7 cellular contexts compared by ENCODE assay signal in genomic region chr12:50174971-50175715, GRCh38. TPM values are rescaled to one million over a fixed set of nuclear protein-coding genes. Genes with fewer than 3 reads are reported as not detected.
DNase-seq lines count a peak whose midpoint lies in the region; ATAC-seq and TF ChIP-seq lines count a peak whose summit lies in the region.

No MANE protein-coding gene starts in this region.

- ATAC-seq in GM18873 (IDR thresholded peaks at IDR 0.05; ENCODE audit: low FRiP score, unreplicated experiment) = no peak

- peak overlapping the region in 1 of 4 donors; percentile 36 for H3K27ac ChIP-seq in esophagus muscularis mucosa (replicated peaks in 1 of 4)
- no peak overlapping the region for H3K27ac ChIP-seq in neutrophil

- H3K36me3 ChIP-seq in esophagus muscularis mucosa (peaks cover 13 to 43% (median 36%) of the 10 kb centered on the region in 4 donors), neutrophil (no peaks in the 10 kb centered on the region)

- TF ChIP-seq CTCF in esophagus muscularis mucosa (IDR thresholded peaks at IDR 0.05) (peak; percentile 65 to 71 (median 69)), neutrophil (IDR thresholded peaks at IDR 0.05) (peak; percentile 70)

- H3K4me1 ChIP-seq in esophagus muscularis mucosa = peaks cover 0 to 6% (median 2%) of the 10 kb centered on the region in 4 donors
- H3K4me1 ChIP-seq in neutrophil (ENCODE audit: control insufficient read depth in 1 of 2, insufficient read depth in 1 of 2, low read depth in 1 of 2, low read length in 1 of 2) = no peaks in the 10 kb centered on the region

- H3K27me3 ChIP-seq in esophagus muscularis mucosa = no peaks in the 10 kb centered on the region
- H3K27me3 ChIP-seq in neutrophil = no peaks in the 10 kb centered on the region

- H3K9me3 ChIP-seq in esophagus muscularis mucosa (no peaks in the 10 kb centered on the region), neutrophil (no peaks in the 10 kb centered on the region)

- 61% methylated on average over 16 of the region's 16 CpGs for WGBS in esophagus muscularis mucosa

- DNase-seq in EH (ENCODE audit: low read depth) = peak; percentile 79
- DNase-seq in LoVo (ENCODE audit: low spot score) = peak; percentile 69
- peak; percentile 90 for DNase-seq in SK-MEL-5 (ENCODE audit: low read depth, low spot score)
- DNase-seq in esophagus muscularis mucosa (ENCODE audit: extremely low spot score) = no peak
- DNase-seq in GOT3 (lab: John Stamatoyannopoulos, UW) = no peak

- no peak for TF ChIP-seq POLR2A in esophagus muscularis mucosa (IDR thresholded peaks at IDR 0.05; ENCODE audit: low read depth)

- H3K4me3 ChIP-seq in esophagus muscularis mucosa = no peak overlapping the region
- no peak overlapping the region for H3K4me3 ChIP-seq in neutrophil (ENCODE audit: low read depth in 1 of 2, low read length in 1 of 2)

- in situ Hi-C loops in SK-MEL-5 (cut with HindIII; ENCODE audit: low pct_unique_long_range_greater_than_20kb, low sequenced_read_pairs) = loop anchor here (25.0 kb wide), 1 partner anchor 112 kb away; the partner anchor contains the start of gene LIMA1

- TF ChIP-seq EP300 in esophagus muscularis mucosa (IDR thresholded peaks at IDR 0.05) = no peak

- intact Hi-C loops in esophagus muscularis mucosa (cut with DNase I) = loop anchor here (2.0 to 5.0 kb wide), 2 partner anchors 43 to 100 kb away; no protein-coding TSS in a partner anchor

RNA-seq across cellular contexts. Expression of gene CERS5, which starts 8.0 kb away (rescaled TPM):
- 15.2 and 29.0 TPM in 2 replicates for total RNA-seq in SK-MEL-5 (2014; rRNA removed; shearing (Covaris generic))
- polyA plus RNA-seq in SK-MEL-5 (2015; cell fraction: cytosol; rRNA removed) = 25.2 and 41.6 TPM in 2 replicates
- polyA plus RNA-seq in SK-MEL-5 (2015; cell fraction: nucleus; rRNA removed) = 50.6 and 79.4 TPM in 2 replicates
- total RNA-seq in esophagus muscularis mucosa = 10 to 100 TPM; 23.0 to 33.6 (median 27.5) TPM

Comparison
In these comparisons a context has a peak if more than half of its experiments do, and no peak if none do; other contexts are left out.
1. DNase-seq: peak in EH (single experiment), LoVo (single experiment) and SK-MEL-5 (single experiment); none in esophagus muscularis mucosa (single experiment) and GOT3 (single experiment).